Comparison of ENCODE assay signal across 27 cellular contexts in genomic region chr6:31350551-31350950, GRCh38. TPM values are rescaled to one million over a fixed set of nuclear protein-coding genes. Genes with fewer than 3 reads are reported as not detected.
DNase-seq lines count a peak whose midpoint lies in the region; ATAC-seq, FAIRE-seq and TF ChIP-seq lines count a peak whose summit lies in the region.
"Had no signal": no experiment of that assay in that cellular context is flagged by ENCODE, and none has a peak within 500 bp of the region (broad histone marks: within the 10 kb centered on the region; RNA-seq: fewer than 3 reads in every experiment).

No MANE protein-coding gene starts in this region.

- H4K20me1 ChIP-seq in GM12878 (ENCODE audit: control insufficient read depth, insufficient read depth): peaks cover 16% of the 10 kb centered on the region

- no peak overlapping the region for H3K27ac ChIP-seq in GM12878 (ENCODE audit: control insufficient read depth, insufficient read depth)
- no peak overlapping the region for H3K27ac ChIP-seq in suprapubic skin
- H3K27ac ChIP-seq: A549, BLaER1, dorsolateral prefrontal cortex, heart right ventricle had no signal

- H3K79me2 ChIP-seq in GM12878 (ENCODE audit: control insufficient read depth, insufficient read depth, low read length): peaks cover 15% of the 10 kb centered on the region

- CTCF ChIA-PET in GM12878 (lab: Yijun Ruan, JAX): interaction anchor here (2.2 kb wide), 1 partner anchor 16 kb away, joined by 6 read pairs; no protein-coding TSS in a partner anchor

- peaks cover 14 to 37% (median 24%) of the 10 kb centered on the region in 3 donors for H3K36me3 Mint-ChIP-seq in naive thymus-derived CD8-positive, alpha-beta T cell
- H3K36me3 Mint-ChIP-seq: mesothelial cell of epicardium had no signal

- TF ChIP-seq POLR2A in GM12878 (IDR thresholded peaks at IDR 0.05; ENCODE audit: low read depth, low read length) (no peak; the same call in 1 of the 2 replicates), suprapubic skin (IDR thresholded peaks at IDR 0.05) (no peak)

- ATAC-seq in GM12878: peak; percentile 29
- peak in 1 of 2 donors; percentile 6 for ATAC-seq in naive thymus-derived CD8-positive, alpha-beta T cell
- ATAC-seq in HG02852 (IDR thresholded peaks at IDR 0.05; ENCODE audit: unreplicated experiment): no peak
- ATAC-seq in activated CD4-positive, CD25-positive, alpha-beta regulatory T cell treated with anti-CD3 and anti-CD28 coated beads, Interleukin-2, amount 50 U/mL, for 24 hours: no peak
- ATAC-seq: A549, heart right ventricle, left lobe of liver, PC-3, sciatic nerve had no signal

- in situ Hi-C loops in GM12878 (cut with MboI): loop anchor here (5.0 kb wide), 1 partner anchor 83 kb away; no protein-coding TSS in a partner anchor

- peak; percentile 14 for FAIRE-seq in GM19239 (lab: Jason Lieb, UNC)
- no peak for FAIRE-seq in GM12878 (lab: Jason Lieb, UNC)
- FAIRE-seq: A549, astrocyte, D721Med, HTR-8/SVneo, urothelium cell line had no signal

- peak; percentile 22 for DNase-seq in activated T-cell treated with anti-CD3 and anti-CD28 coated beads, Interleukin-2, amount 50 U/mL, for 1 hour
- DNase-seq in activated T-cell treated with anti-CD3 and anti-CD28 coated beads for 4 hours (no peak), GM19239 (ENCODE audit: insufficient read length, low spot score) (no peak), GM12878 (ENCODE audit: low read depth, low spot score) (no peak), suprapubic skin (ENCODE audit: low spot score in 2 of 2) (no peak)
- peak in 2 of 10 donors; percentile 21 to 61 for DNase-seq in naive thymus-derived CD8-positive, alpha-beta T cell
- DNase-seq: activated CD4-positive, alpha-beta T cell treated with anti-CD3 and anti-CD28 coated beads, Interleukin-2, amount 10 ng/mL, durations not matched to agents 7 days and 5 days; dorsolateral prefrontal cortex; H9; heart right ventricle; MV-4-11; NCI-H187; PC-3; SHP77 treated with DMSO at 0.1 percent for 48 hours had no signal

- TF ChIP-seq CTCF in GM12878 (IDR thresholded peaks at IDR 0.05 in 2 of 3, conservative IDR thresholded peaks at IDR 0.05 in 1 of 3; ENCODE audit: control insufficient read depth in 2 of 3, extremely low read depth in 1 of 3, insufficient read depth in 1 of 3, low read depth in 3 of 3, low read length in 3 of 3) (no peak), suprapubic skin (IDR thresholded peaks at IDR 0.05) (no peak)

- H3K4me3 ChIP-seq in GM12878: no peak overlapping the region
- H3K4me3 ChIP-seq in suprapubic skin: no peak overlapping the region
- H3K4me3 ChIP-seq: A549, BLaER1, dorsolateral prefrontal cortex, heart right ventricle had no signal

- no peak overlapping the region for H3K9ac ChIP-seq in GM12878 (ENCODE audit: control insufficient read depth, insufficient read depth, low read length)
- H3K9ac ChIP-seq: BLaER1 had no signal

- RAD21 ChIA-PET in GM12878 (lab: Charles Lee; ENCODE audit: unreplicated experiment): interaction anchor here (1.4 kb wide), 1 partner anchor 16 kb away, joined by 3 read pairs; no protein-coding TSS in a partner anchor

- H3K27ac Mint-ChIP-seq in naive thymus-derived CD8-positive, alpha-beta T cell: peak overlapping the region; percentile 40 to 100 (median 88)
- H3K27ac Mint-ChIP-seq: activated CD4-positive, alpha-beta T cell treated with anti-CD3 and anti-CD28 coated beads, Interleukin-2, amount 10 ng/mL, durations not matched to agents 7 days and 5 days; activated naive CD4-positive, alpha-beta T cell treated with anti-CD3 and anti-CD28 coated beads, Interleukin-2, amount 10 ng/mL, durations not matched to agents 7 days and 5 days; H9; mesothelial cell of epicardium had no signal

- no peak overlapping the region for H2AFZ ChIP-seq in GM12878 (ENCODE audit: control insufficient read depth, low read depth, low read length)

- intact Hi-C loops in GM12878 (cut with micrococcal nuclease; ENCODE audit: unreplicated experiment): no loop called here

- TF ChIP-seq RAD21 in GM12878 (IDR thresholded peaks at IDR 0.05; ENCODE audit: insufficient read depth, low read depth, low read length): no peak

- H3K27me3 ChIP-seq in GM12878 (replicated peaks in 1 of 2; ENCODE audit: control insufficient read depth in 2 of 2, insufficient read depth in 2 of 2, low read length in 1 of 2): no peaks in the 10 kb centered on the region
- no peaks in the 10 kb centered on the region for H3K27me3 ChIP-seq in suprapubic skin
- H3K27me3 ChIP-seq: BLaER1, dorsolateral prefrontal cortex, heart right ventricle had no signal

- H3K4me1 Mint-ChIP-seq in naive thymus-derived CD8-positive, alpha-beta T cell: peaks cover 38 to 69% (median 53%) of the 10 kb centered on the region in 4 donors
- H3K4me1 Mint-ChIP-seq: mesothelial cell of epicardium had no signal

- SMC1A ChIA-PET in GM12878 (lab: Charles Lee; ENCODE audit: uncharacterized antibody, unreplicated experiment): interaction anchor here (0.7 kb wide), 1 partner anchor 16 kb away, joined by 4 read pairs; no protein-coding TSS in a partner anchor

- 27% methylated on average over 7 of the region's 7 CpGs for WGBS in GM12878 (ENCODE audit: insufficient coverage, insufficient replicate concordance, low lambda C conversion rate, missing lambda C conversion rate)
- WGBS in suprapubic skin: 31% methylated on average over 7 of the region's 7 CpGs

- H3K9me3 Mint-ChIP-seq in naive thymus-derived CD8-positive, alpha-beta T cell: no peaks in the 10 kb centered on the region
- H3K9me3 Mint-ChIP-seq: activated CD4-positive, alpha-beta T cell treated with anti-CD3 and anti-CD28 coated beads, Interleukin-2, amount 10 ng/mL, durations not matched to agents 7 days and 5 days; activated naive CD4-positive, alpha-beta T cell treated with anti-CD3 and anti-CD28 coated beads, Interleukin-2, amount 10 ng/mL, durations not matched to agents 7 days and 5 days; H9; mesothelial cell of epicardium; neural crest cell had no signal

- H3K36me3 ChIP-seq in GM12878 (ENCODE audit: control insufficient read depth in 2 of 2, insufficient read depth in 2 of 2, low read length in 1 of 2) (peaks cover 13 to 24% of the 10 kb centered on the region in 2 experiments), suprapubic skin (peaks cover 9% of the 10 kb centered on the region)

- POLR2A ChIA-PET in GM12878 (lab: Charles Lee): interaction anchor here (1.3 kb wide), 1 partner anchor 8 kb away, joined by 3 read pairs; no protein-coding TSS in a partner anchor
- POLR2A ChIA-PET in naive thymus-derived CD8-positive, alpha-beta T cell (lab: Charles Lee): interaction anchor here (0.6 to 2.1 kb wide), 6 partner anchors 16 to 192 kb away, joined by 4 to 8 read pairs (median 4); partner anchors contain the start of gene TCF19

- no peak overlapping the region for H3K4me2 ChIP-seq in GM12878 (ENCODE audit: control insufficient read depth, insufficient read depth)
- H3K4me2 ChIP-seq: A549, BLaER1 had no signal

- H3K9me3 ChIP-seq in GM12878 (replicated peaks; ENCODE audit: control insufficient read depth, insufficient read depth, low read length) (no peaks in the 10 kb centered on the region; the same call in 2 of the 3 replicates), suprapubic skin (no peaks in the 10 kb centered on the region)
- H3K9me3 ChIP-seq: A549, BLaER1, heart right ventricle had no signal

- no peak for TF ChIP-seq EP300 in GM12878 (IDR thresholded peaks at IDR 0.05; ENCODE audit: borderline replicate concordance in 1 of 2, control insufficient read depth in 1 of 2, low read depth in 2 of 2, low read length in 2 of 2)
- TF ChIP-seq EP300 in suprapubic skin (IDR thresholded peaks at IDR 0.05): no peak

- peaks cover 0 to 2% (median 0%) of the 10 kb centered on the region in 5 donors for H3K27me3 Mint-ChIP-seq in naive thymus-derived CD8-positive, alpha-beta T cell
- H3K27me3 Mint-ChIP-seq: activated CD4-positive, alpha-beta T cell treated with anti-CD3 and anti-CD28 coated beads, Interleukin-2, amount 10 ng/mL, durations not matched to agents 7 days and 5 days had no signal

- peak overlapping the region in 2 of 10 donors; percentile 2 to 50 for H3K4me3 Mint-ChIP-seq in naive thymus-derived CD8-positive, alpha-beta T cell
- H3K4me3 Mint-ChIP-seq: activated CD4-positive, alpha-beta T cell treated with anti-CD3 and anti-CD28 coated beads, Interleukin-2, amount 10 ng/mL, durations not matched to agents 7 days and 5 days; activated naive CD4-positive, alpha-beta T cell treated with anti-CD3 and anti-CD28 coated beads, Interleukin-2, amount 10 ng/mL, durations not matched to agents 7 days and 5 days; H9; mesothelial cell of epicardium; neural crest cell had no signal

- H3K4me1 ChIP-seq in GM12878 (ENCODE audit: control insufficient read depth, insufficient read depth, low read length): peaks cover 14% of the 10 kb centered on the region
- peaks cover 13% of the 10 kb centered on the region for H3K4me1 ChIP-seq in suprapubic skin
- H3K4me1 ChIP-seq: A549 had no signal

- BruUV-seq in GM12878 (replicated peaks; lab: Mats Ljungman, UMichigan): no TSS peak

RNA-seq across cellular contexts. Expression of gene HLA-B, which starts 6.4 kb away (rescaled TPM):
- 2,210 and 2,286 TPM in 2 replicates for total RNA-seq in GM12878 (2013; cell fraction: nucleolus; rRNA removed)
- total RNA-seq in GM12878 (2014; rRNA removed) (3,342 and 3,485 TPM in 2 replicates), GM12878 (2014; rRNA removed; fragmentation: Illumina TruSeq; extraction: Trizol) (2,610 and 2,649 TPM in 2 replicates), GM12878 (2021) (3,333 and 3,502 TPM in 2 replicates), suprapubic skin (1,000 to 10,000 TPM in 3 of 4 donors, 100 to 1,000 TPM in 1; 995 to 1,612 (median 1,279) TPM)
- 2,375 TPM for polyA plus RNA-seq in GM12878 (2011; ENCODE audit: low read depth)
- polyA plus RNA-seq in GM12878 (2011; rRNA removed) (3,153 and 5,128 TPM in 2 replicates), GM12878 (2014; fragmentation: Illumina TruSeq; extraction: Trizol) (1,989 and 2,110 TPM in 2 replicates), GM12878 (2014; fragmentation: Nextera tagmentation; extraction: Ambion mirVana) (1,000 to 10,000 TPM in 1 of 2 experiments, 100 to 1,000 TPM in 1; 820 to 1,780 TPM), GM12878 (2014; rRNA removed) (3,468 and 4,014 TPM in 2 replicates), GM12878 (2016; fragmentation: Nextera tagmentation; extraction: Ambion mirVana) (1,000 to 10,000 TPM; 3,407 to 3,656 TPM)
- polyA plus RNA-seq in GM12878 (2011; cell fraction: cytosol; rRNA removed): 3,568 and 5,770 TPM in 2 replicates
- polyA plus RNA-seq in GM12878 (2011; cell fraction: nucleus; rRNA removed): 5,720 and 8,463 TPM in 2 replicates
- 3,427 and 3,948 TPM in 2 replicates for polyA plus RNA-seq in GM12878 (2012)
- 1,902 and 3,270 TPM in 2 replicates for polyA minus RNA-seq in GM12878 (2011; rRNA and poly(A)+ RNA removed)
- 1,058 and 1,080 TPM in 2 replicates for polyA minus RNA-seq in GM12878 (2011; cell fraction: cytosol; rRNA and poly(A)+ RNA removed)
- 1,332 and 1,398 TPM in 2 replicates for polyA minus RNA-seq in GM12878 (2011; cell fraction: nucleus; rRNA and poly(A)+ RNA removed)
- total RNA-seq in naive thymus-derived CD8-positive, alpha-beta T cell: 1,000 to 10,000 TPM; 5,337 to 5,382 TPM
- polyA plus RNA-seq in naive thymus-derived CD8-positive, alpha-beta T cell: 1,000 to 10,000 TPM; 5,978 to 8,548 (median 7,722) TPM

RNA-seq across cellular contexts. Expression of gene MICA, which starts 52.8 kb away (rescaled TPM):
- total RNA-seq in GM12878 (2013; cell fraction: nucleolus; rRNA removed): 4.9 and 6.3 TPM in 2 replicates
- total RNA-seq in GM12878 (2014; rRNA removed) (8.1 and 9.0 TPM in 2 replicates), GM12878 (2014; rRNA removed; fragmentation: Illumina TruSeq; extraction: Trizol) (6.8 and 7.9 TPM in 2 replicates), GM12878 (2021) (7.1 and 7.6 TPM in 2 replicates), suprapubic skin (10 to 100 TPM in 3 of 4 donors, 1 to 10 TPM in 1; 7.1 to 16.4 (median 15.2) TPM)
- 4.6 TPM for polyA plus RNA-seq in GM12878 (2011; ENCODE audit: low read depth)
- polyA plus RNA-seq in GM12878 (2011; rRNA removed) (6.4 and 10.3 TPM in 2 replicates), GM12878 (2014; fragmentation: Illumina TruSeq; extraction: Trizol) (7.1 and 8.8 TPM in 2 replicates), GM12878 (2014; fragmentation: Nextera tagmentation; extraction: Ambion mirVana) (1 to 10 TPM; 5.0 to 5.6 TPM), GM12878 (2014; rRNA removed) (9.9 and 10.5 TPM in 2 replicates), GM12878 (2016; fragmentation: Nextera tagmentation; extraction: Ambion mirVana) (1 to 10 TPM; 3.6 to 4.4 TPM)
- 11.6 and 12.0 TPM in 2 replicates for polyA plus RNA-seq in GM12878 (2011; cell fraction: cytosol; rRNA removed)
- polyA plus RNA-seq in GM12878 (2011; cell fraction: nucleus; rRNA removed): 21.3 and 26.8 TPM in 2 replicates
- 5.4 and 7.9 TPM in 2 replicates for polyA plus RNA-seq in GM12878 (2012)
- 8.0 and 10.0 TPM in 2 replicates for polyA minus RNA-seq in GM12878 (2011; rRNA and poly(A)+ RNA removed)
- 2.0 and 2.7 TPM in 2 replicates for polyA minus RNA-seq in GM12878 (2011; cell fraction: cytosol; rRNA and poly(A)+ RNA removed)
- polyA minus RNA-seq in GM12878 (2011; cell fraction: nucleus; rRNA and poly(A)+ RNA removed): 4.4 and 9.0 TPM in 2 replicates
- 10 to 100 TPM; 21.0 to 21.9 TPM for total RNA-seq in naive thymus-derived CD8-positive, alpha-beta T cell
- 1 to 10 TPM; 3.7 to 5.8 (median 5.5) TPM for polyA plus RNA-seq in naive thymus-derived CD8-positive, alpha-beta T cell
